Comparison of ENCODE assay signal across 25 cellular contexts in the genomic region with DNA sequence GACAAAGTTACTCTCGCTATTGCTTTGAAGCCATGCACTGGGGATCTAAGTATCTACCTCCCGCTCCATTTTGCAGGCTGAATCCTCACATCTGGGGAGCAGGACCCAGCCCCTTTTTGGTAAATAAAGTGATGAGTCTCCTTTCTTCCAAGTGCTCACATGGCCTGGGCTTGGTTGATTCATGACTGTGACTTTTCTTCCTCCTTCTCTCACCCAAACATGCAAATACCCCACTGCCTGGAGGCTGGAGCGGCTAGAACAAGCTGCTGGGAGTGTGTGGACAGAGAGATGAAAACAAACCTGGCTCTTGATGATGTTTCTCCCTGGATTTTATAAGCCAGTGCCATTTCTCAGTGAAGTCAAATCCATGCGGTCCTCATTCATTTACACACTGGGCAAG.
"Had no signal": no experiment of that assay in that cellular context is flagged by ENCODE, and none has a peak within 500 bp of the region (broad histone marks: within the 10 kb centered on the region; RNA-seq: fewer than 3 reads in every experiment).

No MANE protein-coding gene starts in this region.

- H3K27me3 ChIP-seq: SJCRH30 had no signal

- DNase-seq: activated CD4-positive, alpha-beta memory T cell treated with anti-CD3 and anti-CD28 coated beads, Interleukin-2, amount 10 ng/mL, durations not matched to agents 7 days and 5 days; activated CD4-positive, alpha-beta T cell treated with anti-CD3 and anti-CD28 coated beads, Interleukin-2, amount 10 ng/mL, durations not matched to agents 7 days and 5 days; activated CD4-positive, CD25-positive, alpha-beta regulatory T cell; activated CD8-positive, alpha-beta memory T cell treated with anti-CD3 and anti-CD28 coated beads, Interleukin-2, amount 50 U/mL, for 48 hours; activated naive CD4-positive, alpha-beta T cell treated with anti-CD3 and anti-CD28 coated beads, Interleukin-2, amount 50 U/mL, for 16 hours; activated T-cell treated with anti-CD3 and anti-CD28 coated beads, Interleukin-2, amount 50 U/mL, for 1 hour; aorta; Karpas-422; MM.1S; NCI-H1105; NCI-H1436; NCI-H187; NCI-H2081; NCI-H524; NK-92 treated with Interleukin-12 subunit alpha and Interleukin-12 subunit beta, amount 100 ng/mL, for 24 hours; OCI-M1; RPMI8226; SJCRH30; SK-N-SH; T-helper 1 cell had no signal

- H3K27ac ChIP-seq: breast epithelium, SJCRH30, VCaP had no signal

- H3K4me1 ChIP-seq: SJCRH30 had no signal

- H3K9me3 ChIP-seq: breast epithelium, SJCRH30, SK-N-SH had no signal

- H3K4me1 Mint-ChIP-seq: activated CD4-positive, alpha-beta memory T cell treated with anti-CD3 and anti-CD28 coated beads, Interleukin-2, amount 10 ng/mL, durations not matched to agents 7 days and 5 days; activated CD4-positive, alpha-beta T cell treated with anti-CD3 and anti-CD28 coated beads, Interleukin-2, amount 10 ng/mL, durations not matched to agents 7 days and 5 days had no signal

- H3K4me3 ChIP-seq: breast epithelium, K562, SJCRH30 had no signal

- H3K36me3 ChIP-seq: breast epithelium, SJCRH30 had no signal

- H3K27ac Mint-ChIP-seq: activated CD4-positive, alpha-beta memory T cell treated with anti-CD3 and anti-CD28 coated beads, Interleukin-2, amount 10 ng/mL, durations not matched to agents 7 days and 5 days; activated CD4-positive, alpha-beta T cell treated with anti-CD3 and anti-CD28 coated beads, Interleukin-2, amount 10 ng/mL, durations not matched to agents 7 days and 5 days had no signal

- ATAC-seq: K562, Panc1, Right ventricle myocardium inferior had no signal

- H3K4me3 Mint-ChIP-seq: activated CD4-positive, alpha-beta memory T cell treated with anti-CD3 and anti-CD28 coated beads, Interleukin-2, amount 10 ng/mL, durations not matched to agents 7 days and 5 days; activated CD4-positive, alpha-beta T cell treated with anti-CD3 and anti-CD28 coated beads, Interleukin-2, amount 10 ng/mL, durations not matched to agents 7 days and 5 days had no signal

- H3K9me3 Mint-ChIP-seq: activated CD4-positive, alpha-beta memory T cell treated with anti-CD3 and anti-CD28 coated beads, Interleukin-2, amount 10 ng/mL, durations not matched to agents 7 days and 5 days; activated CD4-positive, alpha-beta T cell treated with anti-CD3 and anti-CD28 coated beads, Interleukin-2, amount 10 ng/mL, durations not matched to agents 7 days and 5 days had no signal
